Comparison of ENCODE assay signal across 2 cellular contexts in genomic region chr2:223055140-223055539, GRCh38.
TF ChIP-seq lines count a peak whose summit lies in the region.

No MANE protein-coding gene starts in this region.

TF ChIP-seq in liver, 16 proteins besides CTCF, POLR2A, EP300 and RAD21:
- TF ChIP-seq JUND (IDR thresholded peaks at IDR 0.05) (peak; percentile 80 to 86), TAF1 (conservative IDR thresholded peaks at IDR 0.05) (no peak)

TF ChIP-seq in HepG2, 621 proteins besides CTCF, POLR2A, EP300 and RAD21:
- no peak for TF ChIP-seq YEATS2 (CRISPR knock-in tag; IDR thresholded peaks at IDR 0.05; ENCODE audit: borderline replicate concordance)
